In genomic region chr3:10722921-10723320, GRCh38 we compare ENCODE assay signal across 20 cellular contexts.
DNase-seq lines count a peak whose midpoint lies in the region; ATAC-seq and TF ChIP-seq lines count a peak whose summit lies in the region.
"Had no signal": no experiment of that assay in that cellular context is flagged by ENCODE, and none has a peak within 500 bp of the region (broad histone marks: within the 10 kb centered on the region; RNA-seq: fewer than 3 reads in every experiment).

No MANE protein-coding gene starts in this region.

- peaks cover 49% of the 10 kb centered on the region for H3K27me3 Mint-ChIP-seq in mesothelial cell of epicardium (ENCODE audit: low read depth)

- no peaks in the 10 kb centered on the region for H3K36me3 Mint-ChIP-seq in mesothelial cell of epicardium

- TF ChIP-seq CTCF in coronary artery (IDR thresholded peaks at IDR 0.05) (no peak), mesothelial cell of epicardium (IDR thresholded peaks at IDR 0.05; ENCODE audit: unreplicated experiment) (no peak)

- H3K27ac Mint-ChIP-seq in mesothelial cell of epicardium, result no peak overlapping the region

- no peak overlapping the region for H3K4me3 ChIP-seq in coronary artery
- H3K4me3 ChIP-seq: GM23248, HAP-1 had no signal

- no peaks in the 10 kb centered on the region for H3K9me3 Mint-ChIP-seq in mesothelial cell of epicardium

- H3K4me3 Mint-ChIP-seq in mesothelial cell of epicardium, result no peak overlapping the region

- H3K27ac ChIP-seq in coronary artery, result no peak overlapping the region
- H3K27ac ChIP-seq: GM23248, KMS-11 had no signal

- H3K4me1 Mint-ChIP-seq in mesothelial cell of epicardium, result no peaks in the 10 kb centered on the region

- ATAC-seq in GM21737 (IDR thresholded peaks at IDR 0.05; ENCODE audit: unreplicated experiment), result no peak

- peak; percentile 15 for DNase-seq in NCI-H2029 (lab: John Stamatoyannopoulos, UW)
- DNase-seq in NCI-H2029 treated with DMSO at 0.1 percent for 48 hours (lab: John Stamatoyannopoulos, UW), result no peak
- peak; percentile 53 for DNase-seq in NCI-H345 (lab: John Stamatoyannopoulos, UW)
- peak; percentile 33 for DNase-seq in coronary artery (ENCODE audit: low spot score)
- DNase-seq in posterior cingulate gyrus, result peak in 7 of 10 donors; percentile 32 to 84 (median 56)
- DNase-seq in mesothelial cell of epicardium (ENCODE audit: low spot score in 2 of 2, unreplicated experiment in 2 of 2), result no peak
- no peak for DNase-seq in HuH-7.5 (ENCODE audit: low spot score)
- DNase-seq: AML-193, DMS53, GM23248, IMR-90, MV-4-11, NCI-H1436, NCI-H187 treated with DMSO at 0.1 percent for 48 hours, NCI-H2171, NCI-H526, Right ventricle myocardium superior had no signal

- intact Hi-C loops in posterior cingulate gyrus (cut with DNase I), result no loop called here

Comparison
In these comparisons a context has a peak if more than half of its experiments do, and no peak if none do; other contexts are left out.
1. DNase-seq: peak in NCI-H2029 (single experiment), NCI-H345 (single experiment), coronary artery (single experiment) and posterior cingulate gyrus (7 of 10); none in NCI-H2029 treated with DMSO at 0.1 percent for 48 hours (single experiment), mesothelial cell of epicardium (0 of 2) and HuH-7.5 (single experiment).